In genomic region chr14:54087376-54087775, GRCh38 we compare ENCODE assay signal across 17 cellular contexts.
DNase-seq lines count a peak whose midpoint lies in the region; TF ChIP-seq lines count a peak whose summit lies in the region.
"Had no signal": no experiment of that assay in that cellular context is flagged by ENCODE, and none has a peak within 500 bp of the region (broad histone marks: within the 10 kb centered on the region; RNA-seq: fewer than 3 reads in every experiment).

No MANE protein-coding gene starts in this region.

- H2AK5ac ChIP-seq in mesendoderm (ENCODE audit: low read length): no peak overlapping the region

- no peak for TF ChIP-seq EP300 in tibial nerve (IDR thresholded peaks at IDR 0.05)

- H2BK120ac ChIP-seq in mesendoderm (ENCODE audit: low read depth, low read length): no peak overlapping the region

- H2BK15ac ChIP-seq in mesendoderm (replicated peaks; ENCODE audit: low read depth): no peak overlapping the region

- no peaks in the 10 kb centered on the region for H3K36me3 Mint-ChIP-seq in CD8-positive, alpha-beta memory T cell
- H3K36me3 Mint-ChIP-seq in activated CD4-positive, alpha-beta memory T cell treated with anti-CD3 and anti-CD28 coated beads, Interleukin-2, amount 10 ng/mL, durations not matched to agents 7 days and 5 days (ENCODE audit: low read depth): no peaks in the 10 kb centered on the region
- H3K36me3 Mint-ChIP-seq: CD14-positive monocyte had no signal

- POLR2A ChIA-PET in CD8-positive, alpha-beta memory T cell (lab: Charles Lee): no interaction called here
- POLR2A ChIA-PET in activated CD4-positive, alpha-beta memory T cell treated with anti-CD3 and anti-CD28 coated beads, Interleukin-2, amount 10 ng/mL, durations not matched to agents 7 days and 5 days (lab: Charles Lee): no interaction called here

- H2BK5ac ChIP-seq in mesendoderm (ENCODE audit: low read length): no peak overlapping the region

- no peaks in the 10 kb centered on the region for H3K27me3 ChIP-seq in SJCRH30
- no peaks in the 10 kb centered on the region for H3K27me3 ChIP-seq in mucosa of rectum (ENCODE audit: control insufficient read depth in 2 of 2, insufficient read depth in 2 of 2, low read length in 2 of 2)
- no peaks in the 10 kb centered on the region for H3K27me3 ChIP-seq in tibial nerve
- H3K27me3 ChIP-seq in CD8-positive, alpha-beta memory T cell (ENCODE audit: insufficient read depth, low read length, poor library complexity, severe bottlenecking): no peaks in the 10 kb centered on the region
- H3K27me3 ChIP-seq in mesendoderm (ENCODE audit: insufficient read depth, low read length, poor library complexity): no peaks in the 10 kb centered on the region

- WGBS in tibial nerve, 2 donors: 50 to 57% methylated on average over 4 of the region's 4 CpGs
- no CpG with 5 or more reads among the region's 4 CpGs for WGBS in mesendoderm (ENCODE audit: extremely low coverage, insufficient coverage, low lambda C conversion rate)

- no peak for TF ChIP-seq POLR2A in tibial nerve (IDR thresholded peaks at IDR 0.05)

- CTCF ChIA-PET in CD8-positive, alpha-beta memory T cell (lab: Charles Lee): no interaction called here
- CTCF ChIA-PET in activated CD4-positive, alpha-beta memory T cell treated with anti-CD3 and anti-CD28 coated beads, Interleukin-2, amount 10 ng/mL, durations not matched to agents 7 days and 5 days (lab: Charles Lee): no interaction called here

- H3K4me3 Mint-ChIP-seq in CD8-positive, alpha-beta memory T cell: no peak overlapping the region
- H3K4me3 Mint-ChIP-seq in activated CD4-positive, alpha-beta memory T cell treated with anti-CD3 and anti-CD28 coated beads, Interleukin-2, amount 10 ng/mL, durations not matched to agents 7 days and 5 days: no peak overlapping the region
- H3K4me3 Mint-ChIP-seq: CD14-positive monocyte, HFFc6 had no signal

- H3K4me3 ChIP-seq in SJCRH30 (peak overlapping the region; percentile 18), mucosa of rectum (ENCODE audit: low read length in 2 of 2) (no peak overlapping the region), tibial nerve (no peak overlapping the region), mesendoderm (ENCODE audit: low read length) (no peak overlapping the region)
- H3K4me3 ChIP-seq in CD8-positive, alpha-beta memory T cell (ENCODE audit: low read length): no peak overlapping the region
- H3K4me3 ChIP-seq: SK-N-MC had no signal

- no peaks in the 10 kb centered on the region for H3K79me2 ChIP-seq in mesendoderm (ENCODE audit: control insufficient read depth, insufficient read depth, low read length)

- no peak overlapping the region for H3K56ac ChIP-seq in mesendoderm (ENCODE audit: low read length)

- H3K36me3 ChIP-seq in SJCRH30 (no peaks in the 10 kb centered on the region), mucosa of rectum (ENCODE audit: control insufficient read depth in 2 of 2, insufficient read depth in 2 of 2, low read length in 2 of 2) (no peaks in the 10 kb centered on the region), tibial nerve (no peaks in the 10 kb centered on the region), mesendoderm (ENCODE audit: control insufficient read depth, insufficient read depth, low read length) (no peaks in the 10 kb centered on the region)
- no peaks in the 10 kb centered on the region for H3K36me3 ChIP-seq in CD8-positive, alpha-beta memory T cell (ENCODE audit: insufficient read depth, low read length)

- TF ChIP-seq CTCF in tibial nerve (IDR thresholded peaks at IDR 0.05): no peak

- no peaks in the 10 kb centered on the region for H3K27me3 Mint-ChIP-seq in CD8-positive, alpha-beta memory T cell
- H3K27me3 Mint-ChIP-seq in activated CD4-positive, alpha-beta memory T cell treated with anti-CD3 and anti-CD28 coated beads, Interleukin-2, amount 10 ng/mL, durations not matched to agents 7 days and 5 days: no peaks in the 10 kb centered on the region

- H3K27ac ChIP-seq in SJCRH30: peak overlapping the region; percentile 60
- H3K27ac ChIP-seq in mucosa of rectum (ENCODE audit: low read depth in 2 of 2, low read length in 2 of 2): peak overlapping the region; percentile 13 to 34
- peak overlapping the region in 3 of 4 donors; percentile 33 to 53 (median 34) for H3K27ac ChIP-seq in tibial nerve
- H3K27ac ChIP-seq in CD8-positive, alpha-beta memory T cell (ENCODE audit: low read depth, low read length): no peak overlapping the region
- no peak overlapping the region for H3K27ac ChIP-seq in mesendoderm (ENCODE audit: low read depth, low read length)
- H3K27ac ChIP-seq: KMS-11, SK-N-MC had no signal

- H4K5ac ChIP-seq in mesendoderm (ENCODE audit: low read length): no peak overlapping the region

- no peak overlapping the region for H3K18ac ChIP-seq in mesendoderm (ENCODE audit: low read length)

- H3K9me3 Mint-ChIP-seq in CD8-positive, alpha-beta memory T cell: peaks cover 0 to 2% (median 0%) of the 10 kb centered on the region in 5 donors
- no peaks in the 10 kb centered on the region for H3K9me3 Mint-ChIP-seq in activated CD4-positive, alpha-beta memory T cell treated with anti-CD3 and anti-CD28 coated beads, Interleukin-2, amount 10 ng/mL, durations not matched to agents 7 days and 5 days
- H3K9me3 Mint-ChIP-seq: HFFc6 had no signal

- H4K8ac ChIP-seq in mesendoderm (ENCODE audit: low read depth, low read length): no peak overlapping the region

- H3K4me1 ChIP-seq in SJCRH30: peaks cover 22% of the 10 kb centered on the region
- peaks cover 0 to 3% of the 10 kb centered on the region in 2 donors for H3K4me1 ChIP-seq in mucosa of rectum (ENCODE audit: control insufficient read depth in 2 of 2, insufficient read depth in 2 of 2, low read length in 2 of 2)
- peaks cover 0 to 21% (median 0%) of the 10 kb centered on the region in 4 donors for H3K4me1 ChIP-seq in tibial nerve
- H3K4me1 ChIP-seq in CD8-positive, alpha-beta memory T cell (ENCODE audit: insufficient read depth, low read length): no peaks in the 10 kb centered on the region
- no peaks in the 10 kb centered on the region for H3K4me1 ChIP-seq in mesendoderm (ENCODE audit: control insufficient read depth, low read depth, low read length)

- H3K4me1 Mint-ChIP-seq in CD8-positive, alpha-beta memory T cell: no peaks in the 10 kb centered on the region
- H3K4me1 Mint-ChIP-seq in activated CD4-positive, alpha-beta memory T cell treated with anti-CD3 and anti-CD28 coated beads, Interleukin-2, amount 10 ng/mL, durations not matched to agents 7 days and 5 days: no peaks in the 10 kb centered on the region
- H3K4me1 Mint-ChIP-seq: CD14-positive monocyte had no signal

- no peaks in the 10 kb centered on the region for H3K79me1 ChIP-seq in mesendoderm (ENCODE audit: low read length)

- H3K4ac ChIP-seq in mesendoderm (ENCODE audit: low read depth, low read length): no peak overlapping the region

- no peak overlapping the region for H3K27ac Mint-ChIP-seq in CD8-positive, alpha-beta memory T cell
- H3K27ac Mint-ChIP-seq in activated CD4-positive, alpha-beta memory T cell treated with anti-CD3 and anti-CD28 coated beads, Interleukin-2, amount 10 ng/mL, durations not matched to agents 7 days and 5 days: no peak overlapping the region
- H3K27ac Mint-ChIP-seq: CD14-positive monocyte, HFFc6 had no signal

- no peak overlapping the region for H3K4me2 ChIP-seq in mesendoderm (ENCODE audit: low read length)
- H3K4me2 ChIP-seq: KMS-11 had no signal

- H3K9me3 ChIP-seq in SJCRH30 (replicated peaks) (no peaks in the 10 kb centered on the region), mucosa of rectum (ENCODE audit: control insufficient read depth in 2 of 2, low read length in 2 of 2) (peaks cover 0 to 1% of the 10 kb centered on the region in 2 donors), tibial nerve (peaks cover 0 to 11% (median 0%) of the 10 kb centered on the region in 4 donors)
- no peaks in the 10 kb centered on the region for H3K9me3 ChIP-seq in CD8-positive, alpha-beta memory T cell (ENCODE audit: low read length)

- H3K9ac ChIP-seq in mucosa of rectum (ENCODE audit: low read depth in 1 of 2, low read length in 2 of 2): no peak overlapping the region
- no peak overlapping the region for H3K9ac ChIP-seq in mesendoderm (ENCODE audit: low read length)
- H3K9ac ChIP-seq: KMS-11 had no signal

- peak; percentile 47 for DNase-seq in NCI-H1092 treated with DMSO at 0.1 percent for 48 hours (lab: John Stamatoyannopoulos, UW)
- peak; percentile 30 to 56 for DNase-seq in SJCRH30
- no peak for DNase-seq in tibial nerve (ENCODE audit: low spot score in 2 of 2)
- no peak for DNase-seq in CD8-positive, alpha-beta memory T cell
- DNase-seq in activated CD4-positive, alpha-beta memory T cell treated with anti-CD3 and anti-CD28 coated beads, Interleukin-2, amount 10 ng/mL, durations not matched to agents 7 days and 5 days: no peak
- DNase-seq in mesendoderm: no peak
- DNase-seq: COR-L47, DMS53, HFFc6, NCI-H1048, NCI-H187 treated with DMSO at 0.1 percent for 48 hours, NCI-H345, NCI-H526 had no signal

- H3K23ac ChIP-seq in mesendoderm (ENCODE audit: low read length): no peak overlapping the region

Comparison
In these comparisons a context has a peak if more than half of its experiments do, and no peak if none do; other contexts are left out.
1. DNase-seq: peak in NCI-H1092 treated with DMSO at 0.1 percent for 48 hours (single experiment) and SJCRH30 (2 of 2); none in tibial nerve (0 of 2), CD8-positive, alpha-beta memory T cell (0 of 5), activated CD4-positive, alpha-beta memory T cell treated with anti-CD3 and anti-CD28 coated beads, Interleukin-2, amount 10 ng/mL, durations not matched to agents 7 days and 5 days (single experiment) and mesendoderm (single experiment).
2. H3K27ac ChIP-seq: peak in SJCRH30 (single experiment), mucosa of rectum (2 of 2) and tibial nerve (3 of 4); none in CD8-positive, alpha-beta memory T cell (single experiment) and mesendoderm (single experiment).